1 cellular context compared by ENCODE assay signal in the genomic region with DNA sequence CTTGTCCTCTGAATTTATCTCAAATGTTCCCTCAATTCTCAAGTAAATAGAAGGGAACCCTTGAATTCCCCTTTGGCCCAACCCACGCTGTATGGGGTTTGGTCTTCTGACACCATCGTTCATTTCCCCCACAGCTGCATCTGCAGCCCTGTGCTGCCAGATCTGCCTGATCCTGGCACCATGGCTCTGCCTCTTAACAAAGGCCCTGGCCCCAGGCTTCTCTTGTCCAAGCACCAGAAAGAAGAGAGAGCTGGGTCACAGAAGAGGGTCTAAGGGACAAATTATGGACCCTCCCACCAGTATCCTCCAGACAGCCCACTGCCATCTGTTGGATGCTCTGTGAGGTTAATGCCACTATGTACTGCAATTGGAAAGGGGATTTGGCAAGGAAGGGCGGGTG.
TF ChIP-seq lines count a peak whose summit lies in the region.

No MANE protein-coding gene starts in this region.

TF ChIP-seq in HepG2, 621 proteins besides CTCF, POLR2A, EP300 and RAD21:
- TF ChIP-seq, protein P1, sequence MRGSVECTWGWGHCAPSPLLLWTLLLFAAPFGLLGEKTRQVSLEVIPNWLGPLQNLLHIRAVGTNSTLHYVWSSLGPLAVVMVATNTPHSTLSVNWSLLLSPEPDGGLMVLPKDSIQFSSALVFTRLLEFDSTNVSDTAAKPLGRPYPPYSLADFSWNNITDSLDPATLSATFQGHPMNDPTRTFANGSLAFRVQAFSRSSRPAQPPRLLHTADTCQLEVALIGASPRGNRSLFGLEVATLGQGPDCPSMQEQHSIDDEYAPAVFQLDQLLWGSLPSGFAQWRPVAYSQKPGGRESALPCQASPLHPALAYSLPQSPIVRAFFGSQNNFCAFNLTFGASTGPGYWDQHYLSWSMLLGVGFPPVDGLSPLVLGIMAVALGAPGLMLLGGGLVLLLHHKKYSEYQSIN (CRISPR knock-in tag; IDR thresholded peaks at IDR 0.05; ENCODE audit: borderline replicate concordance): no peak
- TF ChIP-seq MTA3 (CRISPR knock-in tag; IDR thresholded peaks at IDR 0.05) (no peak), ZFP1 (CRISPR knock-in tag; IDR thresholded peaks at IDR 0.05) (no peak), ZNF570 (CRISPR knock-in tag; IDR thresholded peaks at IDR 0.05; ENCODE audit: borderline replicate concordance) (no peak), MIER3 (CRISPR knock-in tag; IDR thresholded peaks at IDR 0.05; ENCODE audit: borderline replicate concordance) (no peak), RELA (CRISPR knock-in tag; IDR thresholded peaks at IDR 0.05) (no peak), CREB1 (IDR thresholded peaks at IDR 0.05) (no peak), CREB1 (CRISPR knock-in tag; IDR thresholded peaks at IDR 0.05) (no peak), ZNF143 (CRISPR knock-in tag; IDR thresholded peaks at IDR 0.05) (no peak), POLR2AphosphoS2 (IDR thresholded peaks at IDR 0.05; ENCODE audit: low read depth, low read length) (no peak), SNAPC2 (CRISPR knock-in tag; IDR thresholded peaks at IDR 0.05) (no peak), THYN1 (CRISPR knock-in tag; IDR thresholded peaks at IDR 0.05; ENCODE audit: borderline replicate concordance, low read depth) (no peak), ZNF766 (CRISPR knock-in tag; IDR thresholded peaks at IDR 0.05; ENCODE audit: borderline replicate concordance) (no peak)
- TF ChIP-seq, protein P2, sequence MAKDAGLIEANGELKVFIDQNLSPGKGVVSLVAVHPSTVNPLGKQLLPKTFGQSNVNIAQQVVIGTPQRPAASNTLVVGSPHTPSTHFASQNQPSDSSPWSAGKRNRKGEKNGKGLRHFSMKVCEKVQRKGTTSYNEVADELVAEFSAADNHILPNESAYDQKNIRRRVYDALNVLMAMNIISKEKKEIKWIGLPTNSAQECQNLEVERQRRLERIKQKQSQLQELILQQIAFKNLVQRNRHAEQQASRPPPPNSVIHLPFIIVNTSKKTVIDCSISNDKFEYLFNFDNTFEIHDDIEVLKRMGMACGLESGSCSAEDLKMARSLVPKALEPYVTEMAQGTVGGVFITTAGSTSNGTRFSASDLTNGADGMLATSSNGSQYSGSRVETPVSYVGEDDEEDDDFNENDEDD (CRISPR knock-in tag; IDR thresholded peaks at IDR 0.05; ENCODE audit: borderline replicate concordance): no peak
- TF ChIP-seq, protein P3, sequence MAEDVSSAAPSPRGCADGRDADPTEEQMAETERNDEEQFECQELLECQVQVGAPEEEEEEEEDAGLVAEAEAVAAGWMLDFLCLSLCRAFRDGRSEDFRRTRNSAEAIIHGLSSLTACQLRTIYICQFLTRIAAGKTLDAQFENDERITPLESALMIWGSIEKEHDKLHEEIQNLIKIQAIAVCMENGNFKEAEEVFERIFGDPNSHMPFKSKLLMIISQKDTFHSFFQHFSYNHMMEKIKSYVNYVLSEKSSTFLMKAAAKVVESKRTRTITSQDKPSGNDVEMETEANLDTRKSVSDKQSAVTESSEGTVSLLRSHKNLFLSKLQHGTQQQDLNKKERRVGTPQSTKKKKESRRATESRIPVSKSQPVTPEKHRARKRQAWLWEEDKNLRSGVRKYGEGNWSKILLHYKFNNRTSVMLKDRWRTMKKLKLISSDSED (CRISPR knock-in tag; IDR thresholded peaks at IDR 0.05): no peak
- TF ChIP-seq, protein P4, sequence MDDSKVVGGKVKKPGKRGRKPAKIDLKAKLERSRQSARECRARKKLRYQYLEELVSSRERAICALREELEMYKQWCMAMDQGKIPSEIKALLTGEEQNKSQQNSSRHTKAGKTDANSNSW (CRISPR knock-in tag; IDR thresholded peaks at IDR 0.05; ENCODE audit: borderline replicate concordance): no peak
TF ChIP-seq in HepG2: peak in this region for 0.
